Comparison of ENCODE assay signal across 18 cellular contexts in the genomic region with DNA sequence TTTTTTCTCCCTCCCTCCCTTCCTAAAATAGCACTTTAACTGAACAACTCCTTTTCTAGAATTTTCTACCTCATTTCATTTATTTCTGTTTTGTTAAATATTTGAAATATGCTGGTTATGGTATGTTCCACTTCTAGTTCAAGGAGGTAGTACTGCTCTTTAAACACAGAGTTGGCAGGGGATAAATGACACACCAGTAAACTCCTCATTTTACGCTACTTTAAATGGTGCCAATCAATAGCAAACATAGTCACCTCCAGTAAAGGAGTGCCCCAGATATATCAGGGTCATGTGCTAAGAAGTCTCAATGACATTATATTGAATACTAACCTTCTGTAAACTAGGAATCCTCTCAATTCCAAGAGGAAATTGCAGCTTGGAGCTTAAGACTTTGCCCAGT.
"Had no signal": no experiment of that assay in that cellular context is flagged by ENCODE, and none has a peak within 500 bp of the region (broad histone marks: within the 10 kb centered on the region; RNA-seq: fewer than 3 reads in every experiment).

No MANE protein-coding gene starts in this region.

- H3K9ac ChIP-seq: parathyroid adenoma had no signal

- H3K36me3 Mint-ChIP-seq: activated CD4-positive, alpha-beta memory T cell treated with anti-CD3 and anti-CD28 coated beads for 36 hours; activated naive CD8-positive, alpha-beta T cell; stimulated activated memory B cell treated with anti-CD40 and anti-IgM and Interleukin-4, amounts not matched to agents 10 μg/mL and 1 μg/mL and 100 μg/mL, for 72 hours had no signal

- H3K79me2 ChIP-seq: parathyroid adenoma had no signal

- H3K4me3 Mint-ChIP-seq: activated CD4-positive, alpha-beta memory T cell treated with anti-CD3 and anti-CD28 coated beads for 36 hours; activated naive CD8-positive, alpha-beta T cell; naive B cell; stimulated activated memory B cell treated with anti-CD40 and anti-IgM and Interleukin-4, amounts not matched to agents 10 μg/mL and 1 μg/mL and 100 μg/mL, for 72 hours had no signal

- H3K4me1 ChIP-seq: foreskin keratinocyte, parathyroid adenoma, uterus had no signal

- H3K27me3 ChIP-seq: cardiac muscle cell, dorsolateral prefrontal cortex, foreskin keratinocyte, spleen, thyroid gland, uterus had no signal

- H3K27me3 Mint-ChIP-seq: activated naive CD8-positive, alpha-beta T cell; naive B cell; stimulated activated memory B cell treated with anti-CD40 and anti-IgM and Interleukin-4, amounts not matched to agents 10 μg/mL and 1 μg/mL and 100 μg/mL, for 72 hours had no signal

- H3K27ac ChIP-seq: cardiac muscle cell, dorsolateral prefrontal cortex, foreskin keratinocyte, parathyroid adenoma, spleen, thyroid gland, uterus had no signal

- H3K9me3 ChIP-seq: thyroid gland, uterus had no signal

- H3K36me3 ChIP-seq: cardiac muscle cell, thyroid gland, uterus had no signal

- H3K4me3 ChIP-seq: cardiac muscle cell, dorsolateral prefrontal cortex, spleen, thyroid gland, uterus had no signal

- DNase-seq: activated CD4-positive, alpha-beta memory T cell treated with anti-CD3 and anti-CD28 coated beads for 36 hours; activated CD4-positive, alpha-beta T cell treated with anti-CD3 and anti-CD28 coated beads for 4 hours; dorsolateral prefrontal cortex; foreskin keratinocyte; glutamatergic neuron; hypothalamus; islet precursor cell; midbrain; naive B cell; retina; spleen; stimulated activated CD4-positive, alpha-beta T cell treated with anti-CD3 and anti-CD28 coated beads, Interleukin-4, amount 100 ng/mL, for 4 hours; thyroid gland; uterus had no signal

- H3K27ac Mint-ChIP-seq: activated CD4-positive, alpha-beta memory T cell treated with anti-CD3 and anti-CD28 coated beads for 36 hours; activated naive CD8-positive, alpha-beta T cell; stimulated activated memory B cell treated with anti-CD40 and anti-IgM and Interleukin-4, amounts not matched to agents 10 μg/mL and 1 μg/mL and 100 μg/mL, for 72 hours had no signal

- H2AFZ ChIP-seq: parathyroid adenoma had no signal

- ATAC-seq: foreskin keratinocyte; stimulated activated memory B cell treated with anti-CD40 and anti-IgM and Interleukin-4, amounts not matched to agents 10 μg/mL and 1 μg/mL and 100 μg/mL, for 72 hours had no signal

- H3K4me1 Mint-ChIP-seq: naive B cell; stimulated activated memory B cell treated with anti-CD40 and anti-IgM and Interleukin-4, amounts not matched to agents 10 μg/mL and 1 μg/mL and 100 μg/mL, for 72 hours had no signal
